ENCODE assay signal across 22 cellular contexts in the genomic region with DNA sequence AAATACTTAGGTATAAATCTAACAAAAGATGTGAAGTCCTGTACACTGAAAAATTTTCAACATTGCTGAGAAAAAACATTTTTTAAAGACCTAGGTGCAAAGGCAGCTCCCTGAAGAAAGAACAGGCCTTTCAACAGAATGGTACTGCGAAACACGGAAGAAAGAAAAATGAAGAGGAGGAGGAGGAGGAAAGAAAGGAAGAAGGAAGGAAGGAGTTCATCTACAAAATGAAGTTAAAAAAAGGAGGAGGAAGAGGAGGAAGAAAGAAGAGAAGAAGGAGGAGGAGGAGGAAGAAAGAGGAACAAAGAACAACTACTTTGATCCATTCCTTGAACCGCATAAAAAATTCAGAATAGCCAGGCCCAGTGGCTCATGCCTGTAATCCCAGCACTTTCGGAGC.
"Had no signal": no experiment of that assay in that cellular context is flagged by ENCODE, and none has a peak within 500 bp of the region (broad histone marks: within the 10 kb centered on the region; RNA-seq: fewer than 3 reads in every experiment).

No MANE protein-coding gene starts in this region.

- H3K4me3 Mint-ChIP-seq: activated T-cell treated with anti-CD3 and anti-CD28 coated beads, Interleukin-2, amount 50 U/mL, for 4 hours; stimulated activated effector memory CD8-positive, alpha-beta T cell treated with anti-CD3 and anti-CD28 coated beads, Interleukin-12 subunit alpha, Interleukin-12 subunit beta, amount 100 ng/mL, for 72 hours; stimulated activated naive CD8-positive, alpha-beta T cell treated with anti-CD3 and anti-CD28 coated beads, Interleukin-15, amount 100 ng/mL, for 72 hours; WTC11 had no signal

- DNase-seq: activated naive CD4-positive, alpha-beta T cell treated with anti-CD3 and anti-CD28 coated beads, Interleukin-2, amount 50 U/mL, for 16 hours; activated T-cell treated with anti-CD3 and anti-CD28 coated beads, Interleukin-2, amount 50 U/mL, for 4 hours; amniotic stem cell; colonic mucosa; dorsolateral prefrontal cortex; esophagus squamous epithelium; head of caudate nucleus; hypothalamus; islet precursor cell; left cardiac atrium; occipital lobe; right lobe of liver; stimulated activated CD4-positive, alpha-beta T cell treated with anti-CD3 and anti-CD28 coated beads, Interleukin-1b, Interleukin-23, amount 100 ng/mL, for 48 hours; stimulated activated naive CD8-positive, alpha-beta T cell treated with anti-CD3 and anti-CD28 coated beads, Interleukin-15, amount 100 ng/mL, for 72 hours; T-helper 1 cell; T-helper 9 cell had no signal

- H3K27ac ChIP-seq: breast epithelium, colonic mucosa, esophagus squamous epithelium, gastroesophageal sphincter, right lobe of liver, skin epidermis, tibial artery had no signal

- H3K27me3 Mint-ChIP-seq: stimulated activated naive CD8-positive, alpha-beta T cell treated with anti-CD3 and anti-CD28 coated beads, Interleukin-15, amount 100 ng/mL, for 72 hours had no signal

- H3K4me3 ChIP-seq: breast epithelium, colonic mucosa, dorsolateral prefrontal cortex, esophagus squamous epithelium, gastroesophageal sphincter, right lobe of liver, skin epidermis, tibial artery had no signal

- ATAC-seq: activated T-cell treated with anti-CD3 and anti-CD28 coated beads, Interleukin-2, amount 50 U/mL, for 4 hours; gastroesophageal sphincter; left cardiac atrium; right lobe of liver; stimulated activated effector memory CD8-positive, alpha-beta T cell treated with anti-CD3 and anti-CD28 coated beads, Interleukin-12 subunit alpha, Interleukin-12 subunit beta, amount 100 ng/mL, for 72 hours; stimulated activated naive CD8-positive, alpha-beta T cell treated with anti-CD3 and anti-CD28 coated beads, Interleukin-15, amount 100 ng/mL, for 72 hours; WTC11 had no signal

- H3K27ac Mint-ChIP-seq: stimulated activated effector memory CD8-positive, alpha-beta T cell treated with anti-CD3 and anti-CD28 coated beads, Interleukin-12 subunit alpha, Interleukin-12 subunit beta, amount 100 ng/mL, for 72 hours; stimulated activated naive CD8-positive, alpha-beta T cell treated with anti-CD3 and anti-CD28 coated beads, Interleukin-15, amount 100 ng/mL, for 72 hours had no signal

- H3K27me3 ChIP-seq: breast epithelium, colonic mucosa, dorsolateral prefrontal cortex, esophagus squamous epithelium, gastroesophageal sphincter, right lobe of liver, tibial artery had no signal

- H3K9me3 Mint-ChIP-seq: activated T-cell treated with anti-CD3 and anti-CD28 coated beads, Interleukin-2, amount 50 U/mL, for 4 hours; stimulated activated effector memory CD8-positive, alpha-beta T cell treated with anti-CD3 and anti-CD28 coated beads, Interleukin-12 subunit alpha, Interleukin-12 subunit beta, amount 100 ng/mL, for 72 hours; stimulated activated naive CD8-positive, alpha-beta T cell treated with anti-CD3 and anti-CD28 coated beads, Interleukin-15, amount 100 ng/mL, for 72 hours; WTC11 had no signal
